Comparison of ENCODE assay signal across 1 cellular context in the genomic region with DNA sequence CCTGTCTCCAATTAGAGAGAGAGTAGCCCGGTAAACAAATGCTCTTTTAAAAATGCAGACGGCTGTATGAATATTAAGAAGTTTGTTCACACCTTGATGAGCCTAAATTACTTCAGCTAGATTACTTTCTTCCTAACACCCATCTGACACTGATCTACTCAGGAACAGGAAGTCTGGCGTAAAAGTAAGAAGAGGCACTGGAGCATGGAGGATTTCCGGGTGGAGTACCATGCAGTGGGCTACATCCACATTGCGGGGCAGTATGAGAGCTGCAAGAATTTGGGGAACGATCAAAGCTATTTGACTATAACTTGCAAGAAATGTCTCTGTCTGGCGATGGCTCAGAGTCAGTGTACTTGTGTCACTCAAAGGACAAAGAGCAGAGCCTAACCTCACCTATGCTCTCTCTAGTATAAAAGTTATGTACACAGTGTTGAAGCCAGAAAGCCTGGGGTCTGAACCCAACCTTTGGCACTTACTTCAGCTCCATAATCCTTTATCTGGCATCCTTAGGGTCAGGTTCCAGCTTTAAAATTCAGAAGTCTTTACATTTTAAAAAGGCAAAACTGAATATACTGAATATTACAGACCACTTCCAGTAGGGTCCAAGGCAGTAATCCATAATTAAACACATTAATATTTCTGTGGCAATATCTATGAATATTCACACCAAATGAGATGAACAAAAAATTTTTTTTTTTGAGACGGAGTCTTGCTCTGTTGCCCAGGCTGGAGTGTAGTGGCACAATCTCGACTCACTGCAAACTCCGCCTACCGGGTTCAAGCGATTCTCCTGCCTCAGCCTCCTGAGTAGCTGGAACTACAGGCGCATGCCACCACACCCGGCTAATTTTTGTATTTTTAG.
TF ChIP-seq lines count a peak whose summit lies in the region.

No MANE protein-coding gene starts in this region.

TF ChIP-seq in HepG2, 621 proteins besides CTCF, POLR2A, EP300 and RAD21 (continued from another document and continues in another):
- TF ChIP-seq, protein P1, sequence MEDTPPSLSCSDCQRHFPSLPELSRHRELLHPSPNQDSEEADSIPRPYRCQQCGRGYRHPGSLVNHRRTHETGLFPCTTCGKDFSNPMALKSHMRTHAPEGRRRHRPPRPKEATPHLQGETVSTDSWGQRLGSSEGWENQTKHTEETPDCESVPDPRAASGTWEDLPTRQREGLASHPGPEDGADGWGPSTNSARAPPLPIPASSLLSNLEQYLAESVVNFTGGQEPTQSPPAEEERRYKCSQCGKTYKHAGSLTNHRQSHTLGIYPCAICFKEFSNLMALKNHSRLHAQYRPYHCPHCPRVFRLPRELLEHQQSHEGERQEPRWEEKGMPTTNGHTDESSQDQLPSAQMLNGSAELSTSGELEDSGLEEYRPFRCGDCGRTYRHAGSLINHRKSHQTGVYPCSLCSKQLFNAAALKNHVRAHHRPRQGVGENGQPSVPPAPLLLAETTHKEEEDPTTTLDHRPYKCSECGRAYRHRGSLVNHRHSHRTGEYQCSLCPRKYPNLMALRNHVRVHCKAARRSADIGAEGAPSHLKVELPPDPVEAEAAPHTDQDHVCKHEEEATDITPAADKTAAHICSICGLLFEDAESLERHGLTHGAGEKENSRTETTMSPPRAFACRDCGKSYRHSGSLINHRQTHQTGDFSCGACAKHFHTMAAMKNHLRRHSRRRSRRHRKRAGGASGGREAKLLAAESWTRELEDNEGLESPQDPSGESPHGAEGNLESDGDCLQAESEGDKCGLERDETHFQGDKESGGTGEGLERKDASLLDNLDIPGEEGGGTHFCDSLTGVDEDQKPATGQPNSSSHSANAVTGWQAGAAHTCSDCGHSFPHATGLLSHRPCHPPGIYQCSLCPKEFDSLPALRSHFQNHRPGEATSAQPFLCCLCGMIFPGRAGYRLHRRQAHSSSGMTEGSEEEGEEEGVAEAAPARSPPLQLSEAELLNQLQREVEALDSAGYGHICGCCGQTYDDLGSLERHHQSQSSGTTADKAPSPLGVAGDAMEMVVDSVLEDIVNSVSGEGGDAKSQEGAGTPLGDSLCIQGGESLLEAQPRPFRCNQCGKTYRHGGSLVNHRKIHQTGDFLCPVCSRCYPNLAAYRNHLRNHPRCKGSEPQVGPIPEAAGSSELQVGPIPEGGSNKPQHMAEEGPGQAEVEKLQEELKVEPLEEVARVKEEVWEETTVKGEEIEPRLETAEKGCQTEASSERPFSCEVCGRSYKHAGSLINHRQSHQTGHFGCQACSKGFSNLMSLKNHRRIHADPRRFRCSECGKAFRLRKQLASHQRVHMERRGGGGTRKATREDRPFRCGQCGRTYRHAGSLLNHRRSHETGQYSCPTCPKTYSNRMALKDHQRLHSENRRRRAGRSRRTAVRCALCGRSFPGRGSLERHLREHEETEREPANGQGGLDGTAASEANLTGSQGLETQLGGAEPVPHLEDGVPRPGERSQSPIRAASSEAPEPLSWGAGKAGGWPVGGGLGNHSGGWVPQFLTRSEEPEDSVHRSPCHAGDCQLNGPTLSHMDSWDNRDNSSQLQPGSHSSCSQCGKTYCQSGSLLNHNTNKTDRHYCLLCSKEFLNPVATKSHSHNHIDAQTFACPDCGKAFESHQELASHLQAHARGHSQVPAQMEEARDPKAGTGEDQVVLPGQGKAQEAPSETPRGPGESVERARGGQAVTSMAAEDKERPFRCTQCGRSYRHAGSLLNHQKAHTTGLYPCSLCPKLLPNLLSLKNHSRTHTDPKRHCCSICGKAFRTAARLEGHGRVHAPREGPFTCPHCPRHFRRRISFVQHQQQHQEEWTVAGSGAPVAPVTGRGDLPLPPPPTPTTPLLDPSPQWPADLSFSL (CRISPR knock-in tag; IDR thresholded peaks at IDR 0.05) = no peak
- TF ChIP-seq ZNF781 (CRISPR knock-in tag; IDR thresholded peaks at IDR 0.05; ENCODE audit: borderline replicate concordance, not compliant biosample characterization) = no peak
- TF ChIP-seq XRCC5 (optimal IDR thresholded peaks at IDR 0.05; ENCODE audit: low read length) = no peak
- TF ChIP-seq, protein P2, sequence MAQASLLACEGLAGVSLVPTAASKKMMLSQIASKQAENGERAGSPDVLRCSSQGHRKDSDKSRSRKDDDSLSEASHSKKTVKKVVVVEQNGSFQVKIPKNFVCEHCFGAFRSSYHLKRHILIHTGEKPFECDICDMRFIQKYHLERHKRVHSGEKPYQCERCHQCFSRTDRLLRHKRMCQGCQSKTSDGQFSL (CRISPR knock-in tag; IDR thresholded peaks at IDR 0.05) = no peak
- TF ChIP-seq ZNF180 (CRISPR knock-in tag; IDR thresholded peaks at IDR 0.05; ENCODE audit: borderline replicate concordance, low read depth) = no peak
- TF ChIP-seq NFKB2 (CRISPR knock-in tag; IDR thresholded peaks at IDR 0.05; ENCODE audit: borderline replicate concordance) = no peak
- peak; percentile 69 for TF ChIP-seq BCL6 (CRISPR knock-in tag; IDR thresholded peaks at IDR 0.05)
- TF ChIP-seq THYN1 (CRISPR knock-in tag; IDR thresholded peaks at IDR 0.05; ENCODE audit: borderline replicate concordance, low read depth) = no peak
- no peak for TF ChIP-seq ZNF234 (CRISPR knock-in tag; conservative IDR thresholded peaks at IDR 0.05)
- TF ChIP-seq HOXA7 (CRISPR knock-in tag; IDR thresholded peaks at IDR 0.05) = no peak
- TF ChIP-seq ZNF816 (CRISPR knock-in tag; IDR thresholded peaks at IDR 0.05; ENCODE audit: borderline replicate concordance) = no peak
- TF ChIP-seq, protein P3, sequence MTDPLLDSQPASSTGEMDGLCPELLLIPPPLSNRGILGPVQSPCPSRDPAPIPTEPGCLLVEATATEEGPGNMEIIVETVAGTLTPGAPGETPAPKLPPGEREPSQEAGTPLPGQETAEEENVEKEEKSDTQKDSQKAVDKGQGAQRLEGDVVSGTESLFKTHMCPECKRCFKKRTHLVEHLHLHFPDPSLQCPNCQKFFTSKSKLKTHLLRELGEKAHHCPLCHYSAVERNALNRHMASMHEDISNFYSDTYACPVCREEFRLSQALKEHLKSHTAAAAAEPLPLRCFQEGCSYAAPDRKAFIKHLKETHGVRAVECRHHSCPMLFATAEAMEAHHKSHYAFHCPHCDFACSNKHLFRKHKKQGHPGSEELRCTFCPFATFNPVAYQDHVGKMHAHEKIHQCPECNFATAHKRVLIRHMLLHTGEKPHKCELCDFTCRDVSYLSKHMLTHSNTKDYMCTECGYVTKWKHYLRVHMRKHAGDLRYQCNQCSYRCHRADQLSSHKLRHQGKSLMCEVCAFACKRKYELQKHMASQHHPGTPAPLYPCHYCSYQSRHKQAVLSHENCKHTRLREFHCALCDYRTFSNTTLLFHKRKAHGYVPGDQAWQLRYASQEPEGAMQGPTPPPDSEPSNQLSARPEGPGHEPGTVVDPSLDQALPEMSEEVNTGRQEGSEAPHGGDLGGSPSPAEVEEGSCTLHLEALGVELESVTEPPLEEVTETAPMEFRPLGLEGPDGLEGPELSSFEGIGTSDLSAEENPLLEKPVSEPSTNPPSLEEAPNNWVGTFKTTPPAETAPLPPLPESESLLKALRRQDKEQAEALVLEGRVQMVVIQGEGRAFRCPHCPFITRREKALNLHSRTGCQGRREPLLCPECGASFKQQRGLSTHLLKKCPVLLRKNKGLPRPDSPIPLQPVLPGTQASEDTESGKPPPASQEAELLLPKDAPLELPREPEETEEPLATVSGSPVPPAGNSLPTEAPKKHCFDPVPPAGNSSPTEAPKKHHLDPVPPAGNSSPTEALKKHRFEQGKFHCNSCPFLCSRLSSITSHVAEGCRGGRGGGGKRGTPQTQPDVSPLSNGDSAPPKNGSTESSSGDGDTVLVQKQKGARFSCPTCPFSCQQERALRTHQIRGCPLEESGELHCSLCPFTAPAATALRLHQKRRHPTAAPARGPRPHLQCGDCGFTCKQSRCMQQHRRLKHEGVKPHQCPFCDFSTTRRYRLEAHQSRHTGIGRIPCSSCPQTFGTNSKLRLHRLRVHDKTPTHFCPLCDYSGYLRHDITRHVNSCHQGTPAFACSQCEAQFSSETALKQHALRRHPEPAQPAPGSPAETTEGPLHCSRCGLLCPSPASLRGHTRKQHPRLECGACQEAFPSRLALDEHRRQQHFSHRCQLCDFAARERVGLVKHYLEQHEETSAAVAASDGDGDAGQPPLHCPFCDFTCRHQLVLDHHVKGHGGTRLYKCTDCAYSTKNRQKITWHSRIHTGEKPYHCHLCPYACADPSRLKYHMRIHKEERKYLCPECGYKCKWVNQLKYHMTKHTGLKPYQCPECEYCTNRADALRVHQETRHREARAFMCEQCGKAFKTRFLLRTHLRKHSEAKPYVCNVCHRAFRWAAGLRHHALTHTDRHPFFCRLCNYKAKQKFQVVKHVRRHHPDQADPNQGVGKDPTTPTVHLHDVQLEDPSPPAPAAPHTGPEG (CRISPR knock-in tag; IDR thresholded peaks at IDR 0.05) = no peak; the same call in 1 of the 2 replicates
- no peak for TF ChIP-seq KDM3A (CRISPR knock-in tag; IDR thresholded peaks at IDR 0.05; ENCODE audit: low read depth)
- no peak for TF ChIP-seq RBAK (CRISPR knock-in tag; IDR thresholded peaks at IDR 0.05)
- TF ChIP-seq ARHGAP35 (CRISPR knock-in tag; IDR thresholded peaks at IDR 0.05; ENCODE audit: borderline replicate concordance) = no peak
- TF ChIP-seq MEF2D (CRISPR knock-in tag; IDR thresholded peaks at IDR 0.05) = no peak; the same call in 1 of the 2 replicates
- TF ChIP-seq SCMH1 (CRISPR knock-in tag; IDR thresholded peaks at IDR 0.05; ENCODE audit: borderline replicate concordance) = no peak
- TF ChIP-seq PLRG1 (conservative IDR thresholded peaks at IDR 0.05) = no peak
- 0 out of 2 replicates have a peak, but pooled peaks have one; percentile 18 for TF ChIP-seq ZFX (CRISPR knock-in tag; IDR thresholded peaks at IDR 0.05; ENCODE audit: low read depth)
- TF ChIP-seq, protein P4, sequence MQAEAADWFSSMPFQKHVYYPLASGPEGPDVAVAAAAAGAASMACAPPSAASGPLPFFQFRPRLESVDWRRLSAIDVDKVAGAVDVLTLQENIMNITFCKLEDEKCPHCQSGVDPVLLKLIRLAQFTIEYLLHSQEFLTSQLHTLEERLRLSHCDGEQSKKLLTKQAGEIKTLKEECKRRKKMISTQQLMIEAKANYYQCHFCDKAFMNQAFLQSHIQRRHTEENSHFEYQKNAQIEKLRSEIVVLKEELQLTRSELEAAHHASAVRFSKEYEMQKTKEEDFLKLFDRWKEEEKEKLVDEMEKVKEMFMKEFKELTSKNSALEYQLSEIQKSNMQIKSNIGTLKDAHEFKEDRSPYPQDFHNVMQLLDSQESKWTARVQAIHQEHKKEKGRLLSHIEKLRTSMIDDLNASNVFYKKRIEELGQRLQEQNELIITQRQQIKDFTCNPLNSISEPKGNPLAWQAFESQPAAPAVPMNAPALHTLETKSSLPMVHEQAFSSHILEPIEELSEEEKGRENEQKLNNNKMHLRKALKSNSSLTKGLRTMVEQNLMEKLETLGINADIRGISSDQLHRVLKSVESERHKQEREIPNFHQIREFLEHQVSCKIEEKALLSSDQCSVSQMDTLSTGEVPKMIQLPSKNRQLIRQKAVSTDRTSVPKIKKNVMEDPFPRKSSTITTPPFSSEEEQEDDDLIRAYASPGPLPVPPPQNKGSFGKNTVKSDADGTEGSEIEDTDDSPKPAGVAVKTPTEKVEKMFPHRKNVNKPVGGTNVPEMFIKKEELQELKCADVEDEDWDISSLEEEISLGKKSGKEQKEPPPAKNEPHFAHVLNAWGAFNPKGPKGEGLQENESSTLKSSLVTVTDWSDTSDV (CRISPR knock-in tag; IDR thresholded peaks at IDR 0.05) = no peak
- TF ChIP-seq ZFP90 (CRISPR knock-in tag; IDR thresholded peaks at IDR 0.05; ENCODE audit: borderline replicate concordance) = no peak
- TF ChIP-seq, protein P5, sequence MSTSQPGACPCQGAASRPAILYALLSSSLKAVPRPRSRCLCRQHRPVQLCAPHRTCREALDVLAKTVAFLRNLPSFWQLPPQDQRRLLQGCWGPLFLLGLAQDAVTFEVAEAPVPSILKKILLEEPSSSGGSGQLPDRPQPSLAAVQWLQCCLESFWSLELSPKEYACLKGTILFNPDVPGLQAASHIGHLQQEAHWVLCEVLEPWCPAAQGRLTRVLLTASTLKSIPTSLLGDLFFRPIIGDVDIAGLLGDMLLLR (CRISPR knock-in tag; IDR thresholded peaks at IDR 0.05) = no peak
- TF ChIP-seq SMC3 (IDR thresholded peaks at IDR 0.05; ENCODE audit: low read length) = no peak
- TF ChIP-seq FOXK2 (IDR thresholded peaks at IDR 0.05) = no peak
- no peak for TF ChIP-seq ZKSCAN5 (CRISPR knock-in tag; IDR thresholded peaks at IDR 0.05)
- TF ChIP-seq, protein P6, sequence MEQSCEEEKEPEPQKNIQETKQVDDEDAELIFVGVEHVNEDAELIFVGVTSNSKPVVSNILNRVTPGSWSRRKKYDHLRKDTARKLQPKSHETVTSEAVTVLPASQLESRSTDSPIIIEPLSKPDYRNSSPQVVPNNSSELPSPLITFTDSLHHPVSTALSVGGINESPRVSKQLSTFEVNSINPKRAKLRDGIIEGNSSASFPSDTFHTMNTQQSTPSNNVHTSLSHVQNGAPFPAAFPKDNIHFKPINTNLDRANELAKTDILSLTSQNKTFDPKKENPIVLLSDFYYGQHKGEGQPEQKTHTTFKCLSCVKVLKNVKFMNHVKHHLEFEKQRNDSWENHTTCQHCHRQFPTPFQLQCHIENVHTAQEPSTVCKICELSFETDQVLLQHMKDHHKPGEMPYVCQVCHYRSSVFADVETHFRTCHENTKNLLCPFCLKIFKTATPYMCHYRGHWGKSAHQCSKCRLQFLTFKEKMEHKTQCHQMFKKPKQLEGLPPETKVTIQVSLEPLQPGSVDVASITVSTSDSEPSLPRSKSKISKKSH (CRISPR knock-in tag; IDR thresholded peaks at IDR 0.05; ENCODE audit: borderline replicate concordance) = no peak
- TF ChIP-seq SP5 (CRISPR knock-in tag; IDR thresholded peaks at IDR 0.05; ENCODE audit: borderline replicate concordance, low read depth) = no peak
- no peak for TF ChIP-seq ZSCAN25 (CRISPR knock-in tag; IDR thresholded peaks at IDR 0.05)
- peak; percentile 36; the same call in 1 of the 2 replicates for TF ChIP-seq DPF2 (CRISPR knock-in tag; IDR thresholded peaks at IDR 0.05; ENCODE audit: borderline replicate concordance, low read depth)
- no peak for TF ChIP-seq FOXP1 (IDR thresholded peaks at IDR 0.05)
- no peak for TF ChIP-seq FOXP1 (CRISPR knock-in tag; IDR thresholded peaks at IDR 0.05)
- peak; percentile 82 for TF ChIP-seq ZNF331 (CRISPR knock-in tag; IDR thresholded peaks at IDR 0.05)
- TF ChIP-seq, protein P7, sequence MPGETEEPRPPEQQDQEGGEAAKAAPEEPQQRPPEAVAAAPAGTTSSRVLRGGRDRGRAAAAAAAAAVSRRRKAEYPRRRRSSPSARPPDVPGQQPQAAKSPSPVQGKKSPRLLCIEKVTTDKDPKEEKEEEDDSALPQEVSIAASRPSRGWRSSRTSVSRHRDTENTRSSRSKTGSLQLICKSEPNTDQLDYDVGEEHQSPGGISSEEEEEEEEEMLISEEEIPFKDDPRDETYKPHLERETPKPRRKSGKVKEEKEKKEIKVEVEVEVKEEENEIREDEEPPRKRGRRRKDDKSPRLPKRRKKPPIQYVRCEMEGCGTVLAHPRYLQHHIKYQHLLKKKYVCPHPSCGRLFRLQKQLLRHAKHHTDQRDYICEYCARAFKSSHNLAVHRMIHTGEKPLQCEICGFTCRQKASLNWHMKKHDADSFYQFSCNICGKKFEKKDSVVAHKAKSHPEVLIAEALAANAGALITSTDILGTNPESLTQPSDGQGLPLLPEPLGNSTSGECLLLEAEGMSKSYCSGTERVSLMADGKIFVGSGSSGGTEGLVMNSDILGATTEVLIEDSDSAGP (CRISPR knock-in tag; IDR thresholded peaks at IDR 0.05; ENCODE audit: borderline replicate concordance) = no peak
- TF ChIP-seq, protein P8, sequence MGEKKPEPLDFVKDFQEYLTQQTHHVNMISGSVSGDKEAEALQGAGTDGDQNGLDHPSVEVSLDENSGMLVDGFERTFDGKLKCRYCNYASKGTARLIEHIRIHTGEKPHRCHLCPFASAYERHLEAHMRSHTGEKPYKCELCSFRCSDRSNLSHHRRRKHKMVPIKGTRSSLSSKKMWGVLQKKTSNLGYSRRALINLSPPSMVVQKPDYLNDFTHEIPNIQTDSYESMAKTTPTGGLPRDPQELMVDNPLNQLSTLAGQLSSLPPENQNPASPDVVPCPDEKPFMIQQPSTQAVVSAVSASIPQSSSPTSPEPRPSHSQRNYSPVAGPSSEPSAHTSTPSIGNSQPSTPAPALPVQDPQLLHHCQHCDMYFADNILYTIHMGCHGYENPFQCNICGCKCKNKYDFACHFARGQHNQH (CRISPR knock-in tag; IDR thresholded peaks at IDR 0.05) = no peak
- no peak for TF ChIP-seq TAF1 (CRISPR knock-in tag; IDR thresholded peaks at IDR 0.05)
- TF ChIP-seq ZNF850 (CRISPR knock-in tag; conservative IDR thresholded peaks at IDR 0.05) = no peak
- TF ChIP-seq DNMT3B (CRISPR knock-in tag; conservative IDR thresholded peaks at IDR 0.05) = no peak; the same call in 1 of the 2 replicates
